16 cellular contexts compared by ENCODE assay signal in genomic region chr1:234120327-234120944, GRCh38.
DNase-seq lines count a peak whose midpoint lies in the region; ATAC-seq, FAIRE-seq and TF ChIP-seq lines count a peak whose summit lies in the region.
"Had no signal": no experiment of that assay in that cellular context is flagged by ENCODE, and none has a peak within 500 bp of the region (broad histone marks: within the 10 kb centered on the region; RNA-seq: fewer than 3 reads in every experiment).

No MANE protein-coding gene starts in this region.

- no peaks in the 10 kb centered on the region for H4K20me1 ChIP-seq in IMR-90 (ENCODE audit: insufficient read depth, low read length)

- peaks cover 0 to 5% (median 1%) of the 10 kb centered on the region in 11 donors for H3K9me3 Mint-ChIP-seq in naive thymus-derived CD4-positive, alpha-beta T cell

- 18% methylated on average over 2 of the region's 7 CpGs; no CpG with 5 or more reads in 1 of the 2 experiments for WGBS in IMR-90 (ENCODE audit: extremely low coverage in 2 of 2, insufficient read length in 1 of 2), 2 experiments

- H3K4ac ChIP-seq in IMR-90 (ENCODE audit: low read depth, low read length) = no peak overlapping the region

- peaks cover 0 to 4% (median 0%) of the 10 kb centered on the region in 7 donors for H3K4me1 Mint-ChIP-seq in naive thymus-derived CD4-positive, alpha-beta T cell

- no peaks in the 10 kb centered on the region for H3K79me1 ChIP-seq in IMR-90 (ENCODE audit: low read depth in 1 of 2, low read length in 2 of 2)

- no peak overlapping the region for H3K56ac ChIP-seq in IMR-90 (ENCODE audit: extremely low read depth, insufficient read depth, low read length)

- DNase-seq in AG20443 (ENCODE audit: low spot score) (peak; percentile 16), IMR-90 (no peak), RPMI7951 (ENCODE audit: low read depth) (peak; percentile 47), urothelium cell line (ENCODE audit: low spot score) (peak; percentile 24), H4 (ENCODE audit: low spot score) (no peak), caudate nucleus (lab: John Stamatoyannopoulos, UW) (no peak)
- no peak for DNase-seq in naive thymus-derived CD4-positive, alpha-beta T cell
- DNase-seq: BE2C; CD4-positive, alpha-beta memory T cell; DMS53; GM23248; H7 had no signal

- intact Hi-C loops in IMR-90 (cut with micrococcal nuclease) = no loop called here
- intact Hi-C loops in naive thymus-derived CD4-positive, alpha-beta T cell (cut with micrococcal nuclease) = no loop called here

- H4K91ac ChIP-seq in IMR-90 (ENCODE audit: insufficient read depth, low read depth, low read length) = no peak overlapping the region

- no peak overlapping the region for H3K4me2 ChIP-seq in IMR-90 (ENCODE audit: low read depth, low read length)

- no peak for TF ChIP-seq RAD21 in IMR-90 (IDR thresholded peaks at IDR 0.05; ENCODE audit: low read length)

- H2AFZ ChIP-seq in IMR-90 (replicated peaks; ENCODE audit: low read length, poor library complexity) = peak overlapping the region; percentile 41
- H2AFZ ChIP-seq: GM23248 had no signal

- no peak overlapping the region for H2BK120ac ChIP-seq in IMR-90 (ENCODE audit: low read depth, low read length)

- TF ChIP-seq CTCF in IMR-90 (conservative IDR thresholded peaks at IDR 0.05; ENCODE audit: low read depth, low read length) = no peak

- H3K27ac Mint-ChIP-seq in naive thymus-derived CD4-positive, alpha-beta T cell = no peak overlapping the region
- H3K27ac Mint-ChIP-seq: CD4-positive, alpha-beta memory T cell had no signal

- H3K27me3 ChIP-seq in IMR-90 (ENCODE audit: control insufficient read depth, insufficient read depth, low read length) = no peaks in the 10 kb centered on the region
- no peaks in the 10 kb centered on the region for H3K27me3 ChIP-seq in naive thymus-derived CD4-positive, alpha-beta T cell (ENCODE audit: control insufficient read depth in 2 of 2, insufficient read depth in 2 of 2, low read length in 2 of 2)
- H3K27me3 ChIP-seq: BE2C had no signal

- in situ Hi-C loops in IMR-90 (cut with MboI; ENCODE audit: low sequenced_read_pairs) = loop anchor here (25.0 kb wide), 1 partner anchor 467 kb away; no protein-coding TSS in a partner anchor

- H3K9me3 ChIP-seq in IMR-90 (ENCODE audit: control insufficient read depth, insufficient read depth, low read length) = no peaks in the 10 kb centered on the region
- no peaks in the 10 kb centered on the region for H3K9me3 ChIP-seq in naive thymus-derived CD4-positive, alpha-beta T cell (ENCODE audit: control insufficient read depth in 2 of 3, low read length in 3 of 3)

- H3K4me3 Mint-ChIP-seq in naive thymus-derived CD4-positive, alpha-beta T cell = no peak overlapping the region
- H3K4me3 Mint-ChIP-seq: CD4-positive, alpha-beta memory T cell had no signal

- no peak overlapping the region for H4K8ac ChIP-seq in IMR-90 (ENCODE audit: low read depth in 2 of 2, low read length in 2 of 2)

- H3K36me3 Mint-ChIP-seq in naive thymus-derived CD4-positive, alpha-beta T cell = no peaks in the 10 kb centered on the region
- H3K36me3 Mint-ChIP-seq: CD4-positive, alpha-beta memory T cell had no signal

- no peak for ATAC-seq in IMR-90 (ENCODE audit: low read depth)
- ATAC-seq in naive thymus-derived CD4-positive, alpha-beta T cell = no peak

- TF ChIP-seq POLR2A in IMR-90 (IDR thresholded peaks at IDR 0.05; ENCODE audit: low read depth, low read length) = no peak

- H4K5ac ChIP-seq in IMR-90 (ENCODE audit: low read depth, low read length) = no peak overlapping the region

- POLR2A ChIA-PET in IMR-90 (lab: Charles Lee; ENCODE audit: unreplicated experiment) = no interaction called here
- POLR2A ChIA-PET in naive thymus-derived CD4-positive, alpha-beta T cell (lab: Charles Lee) = no interaction called here

- H2BK15ac ChIP-seq in IMR-90 (ENCODE audit: low read depth, low read length) = no peak overlapping the region

- CTCF ChIA-PET in IMR-90 (lab: Yijun Ruan, JAX) = no interaction called here
- CTCF ChIA-PET in naive thymus-derived CD4-positive, alpha-beta T cell (lab: Charles Lee) = no interaction called here

- no peak overlapping the region for H3K4me3 ChIP-seq in IMR-90 (ENCODE audit: insufficient read depth, low read depth, low read length)
- H3K4me3 ChIP-seq in naive thymus-derived CD4-positive, alpha-beta T cell (ENCODE audit: low read length) = no peak overlapping the region
- H3K4me3 ChIP-seq: GM23248 had no signal

- H3K14ac ChIP-seq in IMR-90 (replicated peaks; ENCODE audit: low read depth, low read length) = no peak overlapping the region

- peaks cover 5 to 32% (median 13%) of the 10 kb centered on the region in 5 donors for H3K27me3 Mint-ChIP-seq in naive thymus-derived CD4-positive, alpha-beta T cell

- no peak overlapping the region for H2AK9ac ChIP-seq in IMR-90 (replicated peaks; ENCODE audit: low read depth, low read length, poor library complexity)

- H3K36me3 ChIP-seq in IMR-90 (ENCODE audit: control insufficient read depth, insufficient read depth, low read length) = no peaks in the 10 kb centered on the region
- H3K36me3 ChIP-seq in naive thymus-derived CD4-positive, alpha-beta T cell (ENCODE audit: control insufficient read depth in 2 of 3, insufficient read depth in 3 of 3, low read length in 3 of 3) = no peaks in the 10 kb centered on the region
- H3K36me3 ChIP-seq: BE2C had no signal

- H3K27ac ChIP-seq in IMR-90 (ENCODE audit: insufficient read depth, low read length) (no peak overlapping the region), caudate nucleus (ENCODE audit: low read depth, low read length) (no peak overlapping the region)
- H3K27ac ChIP-seq in naive thymus-derived CD4-positive, alpha-beta T cell (ENCODE audit: low read depth, low read length) = no peak overlapping the region
- H3K27ac ChIP-seq: C4-2B, GM23248 had no signal

- H3K18ac ChIP-seq in IMR-90 (ENCODE audit: low read depth, low read length) = no peak overlapping the region

- no peak overlapping the region for H2BK20ac ChIP-seq in IMR-90 (ENCODE audit: low read depth, low read length)

- FAIRE-seq in urothelium cell line (lab: Jason Lieb, UNC) = peak; percentile 17
- FAIRE-seq: D721Med, G401.6, GM12891 had no signal

- dilution Hi-C loops in IMR-90 (cut with HindIII; ENCODE audit: low sequenced_read_pairs, unreplicated experiment) = no loop called here

- peaks cover 3% of the 10 kb centered on the region; the same call in 1 of the 2 replicates for H3K9me1 ChIP-seq in IMR-90 (ENCODE audit: insufficient read depth, low read length)

- no peak overlapping the region for H3K23ac ChIP-seq in IMR-90 (ENCODE audit: low read depth, low read length)

- H2BK5ac ChIP-seq in IMR-90 (ENCODE audit: low read depth, low read length, poor library complexity, severe bottlenecking) = no peak overlapping the region

- BruUV-seq in IMR-90 (replicated peaks; lab: Mats Ljungman, UMichigan) = no TSS peak

- no peak overlapping the region for H2AK5ac ChIP-seq in IMR-90 (ENCODE audit: low read depth, low read length)

- no peaks in the 10 kb centered on the region for H3K4me1 ChIP-seq in IMR-90 (ENCODE audit: control insufficient read depth, insufficient read depth, low read length)
- no peaks in the 10 kb centered on the region for H3K4me1 ChIP-seq in naive thymus-derived CD4-positive, alpha-beta T cell (ENCODE audit: control insufficient read depth in 2 of 2, insufficient read depth in 2 of 2, low read length in 2 of 2)
- H3K4me1 ChIP-seq: BE2C had no signal

- no peak overlapping the region for H3K9ac ChIP-seq in IMR-90 (ENCODE audit: low read depth, low read length)
- H3K9ac ChIP-seq: GM23248 had no signal

TF ChIP-seq in IMR-90, 13 proteins besides CTCF, POLR2A, EP300 and RAD21:
- TF ChIP-seq CEBPB (IDR thresholded peaks at IDR 0.05; ENCODE audit: low read depth, low read length) (no peak), ELK1 (IDR thresholded peaks at IDR 0.05; ENCODE audit: borderline replicate concordance, low read depth, low read length) (no peak), RCOR1 (IDR thresholded peaks at IDR 0.05; ENCODE audit: insufficient replicate concordance, low read length) (no peak), FOS (IDR thresholded peaks at IDR 0.05; ENCODE audit: low read depth, low read length) (no peak), SMC3 (IDR thresholded peaks at IDR 0.05; ENCODE audit: low read depth, low read length) (no peak), USF2 (IDR thresholded peaks at IDR 0.05; ENCODE audit: low read depth, low read length) (no peak), CHD1 (IDR thresholded peaks at IDR 0.05; ENCODE audit: low read depth, low read length) (no peak), MAFK (IDR thresholded peaks at IDR 0.05; ENCODE audit: low read depth, low read length) (no peak), MAZ (IDR thresholded peaks at IDR 0.05; ENCODE audit: borderline replicate concordance, low read depth, low read length) (no peak), RFX5 (IDR thresholded peaks at IDR 0.05; ENCODE audit: low read depth, low read length) (no peak), BHLHE40 (IDR thresholded peaks at IDR 0.05; ENCODE audit: low read depth, low read length) (no peak), NFE2L2 (IDR thresholded peaks at IDR 0.05; ENCODE audit: low read depth, low read length) (no peak), MXI1 (IDR thresholded peaks at IDR 0.05; ENCODE audit: borderline replicate concordance, low read depth, low read length) (no peak)

Comparison
In these comparisons a context has a peak if more than half of its experiments do, and no peak if none do; other contexts are left out.
1. DNase-seq: peak in AG20443 (single experiment), RPMI7951 (single experiment) and urothelium cell line (single experiment); none in IMR-90 (single experiment), naive thymus-derived CD4-positive, alpha-beta T cell (0 of 9), H4 (single experiment) and caudate nucleus (0 of 61).